In genomic region chr10:49844775-49845561, GRCh38 we compare ENCODE assay signal across 13 cellular contexts.
DNase-seq lines count a peak whose midpoint lies in the region; ATAC-seq and TF ChIP-seq lines count a peak whose summit lies in the region.
"Had no signal": no experiment of that assay in that cellular context is flagged by ENCODE, and none has a peak within 500 bp of the region (broad histone marks: within the 10 kb centered on the region; RNA-seq: fewer than 3 reads in every experiment).

No MANE protein-coding gene starts in this region.

- TF ChIP-seq CTCF in RWPE1 (conservative IDR thresholded peaks at IDR 0.05; ENCODE audit: low read depth) (no peak), fibroblast of pulmonary artery (IDR thresholded peaks at IDR 0.05; ENCODE audit: low read length, missing control alignments) (no peak)

- DNase-seq in A172 (ENCODE audit: low spot score): peak; percentile 40
- peak; percentile 29 for DNase-seq in H4 (ENCODE audit: low spot score)
- peak; percentile 38 for DNase-seq in RWPE1 (ENCODE audit: low spot score)
- DNase-seq in fibroblast of pulmonary artery (ENCODE audit: low read depth): peak; percentile 73
- no peak for DNase-seq in SHP77 (lab: John Stamatoyannopoulos, UW)
- no peak for DNase-seq in SKM-1 treated with dmso at 0.1 percent for 144 hours (lab: John Stamatoyannopoulos, UW; ENCODE audit: unreplicated experiment)
- DNase-seq in NCI-H69 (lab: John Stamatoyannopoulos, UW): no peak
- DNase-seq: activated T-cell treated with anti-CD3 and anti-CD28 coated beads, Interleukin-2, amount 50 U/mL, for 4 hours; body of pancreas; H7; NCI-H2081 had no signal

- no peak for ATAC-seq in HG02970 (IDR thresholded peaks at IDR 0.05; ENCODE audit: low FRiP score, unreplicated experiment)
- ATAC-seq: activated T-cell treated with anti-CD3 and anti-CD28 coated beads, Interleukin-2, amount 50 U/mL, for 4 hours; body of pancreas had no signal

- H3K4me3 ChIP-seq in fibroblast of pulmonary artery (replicated peaks; ENCODE audit: low read depth, low read length): no peak overlapping the region
- H3K4me3 ChIP-seq: body of pancreas, vagina had no signal

- peak overlapping the region; percentile 43; the same call in 1 of the 2 replicates for H3K27ac ChIP-seq in RWPE1
- H3K27ac ChIP-seq: body of pancreas, vagina had no signal

- CTCF ChIA-PET in RWPE1 (lab: Yijun Ruan, JAX): interaction anchor here (0.6 kb wide), 1 partner anchor 380 kb away, joined by 3 read pairs; no protein-coding TSS in a partner anchor

- POLR2A ChIA-PET in RWPE1 (lab: Yijun Ruan, JAX; ENCODE audit: low non-redundant PET): no interaction called here

Comparison
In these comparisons a context has a peak if more than half of its experiments do, and no peak if none do; other contexts are left out.
1. DNase-seq: peak in A172 (single experiment), H4 (single experiment), RWPE1 (single experiment) and fibroblast of pulmonary artery (single experiment); none in SHP77 (0 of 2), SKM-1 treated with dmso at 0.1 percent for 144 hours (single experiment) and NCI-H69 (single experiment).